In genomic region chr20:44521484-44522481, GRCh38 we compare ENCODE assay signal across 8 cellular contexts. TPM values are rescaled to one million over a fixed set of nuclear protein-coding genes. Genes with fewer than 3 reads are reported as not detected.
A peak's percentile ranks its signal among the peaks of the same experiment; 100 is the strongest.
DNase-seq lines count a peak whose midpoint lies in the region; ATAC-seq and FAIRE-seq lines count a peak whose summit lies in the region.

TSS of gene SERINC3 (minus strand) at chr20:44522070. CDS start at chr20:44521951, 119 bp downstream.

- H4K20me1 ChIP-seq in Karpas-422 (ENCODE audit: insufficient read depth, low read depth, low read length): peaks cover 8% of the 10 kb centered on the region

- DNase-seq in DMS79 treated with DMSO at 0.1 percent for 48 hours (lab: John Stamatoyannopoulos, UW): peak; percentile 58
- DNase-seq in Karpas-422: peak; percentile 97
- DNase-seq in RCC 7860 (ENCODE audit: low spot score): peak; percentile 80
- DNase-seq in activated T-cell treated with anti-CD3 and anti-CD28 coated beads, Interleukin-2, amount 50 U/mL, for 72 hours: peak; percentile 97 to 99
- peak; percentile 90 to 94 for DNase-seq in stimulated activated CD8-positive, alpha-beta memory T cell treated with anti-CD3 and anti-CD28 coated beads, Interleukin-7, amount 100 ng/mL, for 4 hours (ENCODE audit: low read depth in 2 of 2)

- H3K9ac ChIP-seq in Karpas-422 (ENCODE audit: low read length): peak within 1 kb of the TSS; percentile 91

- peaks cover 0 to 2% of the 10 kb centered on the region in 2 donors for H3K36me3 Mint-ChIP-seq in activated T-cell treated with anti-CD3 and anti-CD28 coated beads, Interleukin-2, amount 50 U/mL, for 72 hours (ENCODE audit: insufficient read depth in 2 of 2)

- peak; percentile 86 for FAIRE-seq in RCC 7860 (lab: Jason Lieb, UNC)

- no peaks in the 10 kb centered on the region for H3K27me3 ChIP-seq in Karpas-422 (ENCODE audit: low read length)
- no peaks in the 10 kb centered on the region for H3K27me3 ChIP-seq in muscle layer of duodenum (ENCODE audit: low read depth, low read length)

- H2AFZ ChIP-seq in Karpas-422 (ENCODE audit: low read length): peak within 1 kb of the TSS; percentile 45

- no peaks in the 10 kb centered on the region for H3K9me2 ChIP-seq in Karpas-422 (replicated peaks; ENCODE audit: insufficient read depth, low read length)

- H3K27ac ChIP-seq in Karpas-422 (ENCODE audit: low read length) (peak within 1 kb of the TSS; percentile 51; the same call in 1 of the 2 replicates), muscle layer of duodenum (ENCODE audit: low read length) (peak within 1 kb of the TSS; percentile 99)

- H3K4me3 ChIP-seq in Karpas-422 (ENCODE audit: low read length) (peak within 1 kb of the TSS; percentile 89), muscle layer of duodenum (ENCODE audit: low read depth in 1 of 2, low read length in 2 of 2) (peak within 1 kb of the TSS; percentile 87 to 97)

- peaks cover 52% of the 10 kb centered on the region for H3K4me1 Mint-ChIP-seq in activated T-cell treated with anti-CD3 and anti-CD28 coated beads, Interleukin-2, amount 50 U/mL, for 72 hours (ENCODE audit: low read depth)

- H3K4me3 Mint-ChIP-seq in activated T-cell treated with anti-CD3 and anti-CD28 coated beads, Interleukin-2, amount 50 U/mL, for 72 hours: peak within 1 kb of the TSS; percentile 86 to 95

- H3K4me1 ChIP-seq in Karpas-422 (ENCODE audit: low read length) (peaks cover 37% of the 10 kb centered on the region), muscle layer of duodenum (ENCODE audit: control insufficient read depth in 1 of 2, insufficient read depth in 2 of 2, low read length in 2 of 2) (peaks cover 16 to 41% of the 10 kb centered on the region in 2 donors)

- H3K9me3 Mint-ChIP-seq in activated T-cell treated with anti-CD3 and anti-CD28 coated beads, Interleukin-2, amount 50 U/mL, for 72 hours: no peaks in the 10 kb centered on the region

- H3K36me3 ChIP-seq in Karpas-422 (ENCODE audit: insufficient read depth, low read length): no peaks in the 10 kb centered on the region; the same call in 1 of the 2 replicates
- H3K36me3 ChIP-seq in muscle layer of duodenum (ENCODE audit: control insufficient read depth in 1 of 2, insufficient read depth in 2 of 2, low read length in 2 of 2): peaks cover 0 to 5% of the 10 kb centered on the region in 2 donors

- ATAC-seq in GM21786 (IDR thresholded peaks at IDR 0.05; ENCODE audit: unreplicated experiment) (peak; percentile 93), esophagus mucosa (peak; percentile 100)
- ATAC-seq in activated T-cell treated with anti-CD3 and anti-CD28 coated beads, Interleukin-2, amount 50 U/mL, for 72 hours (replicated peaks in 1 of 2): peak; percentile 99

- H3K27me3 Mint-ChIP-seq in activated T-cell treated with anti-CD3 and anti-CD28 coated beads, Interleukin-2, amount 50 U/mL, for 72 hours (ENCODE audit: low read depth): no peaks in the 10 kb centered on the region

- H3K9me3 ChIP-seq in Karpas-422 (ENCODE audit: low read length) (no peaks in the 10 kb centered on the region), muscle layer of duodenum (ENCODE audit: control insufficient read depth in 1 of 2, low read length in 2 of 2) (no peaks in the 10 kb centered on the region)

- peak within 1 kb of the TSS; percentile 89 for H3K27ac Mint-ChIP-seq in activated T-cell treated with anti-CD3 and anti-CD28 coated beads, Interleukin-2, amount 50 U/mL, for 72 hours

- peaks cover 51% of the 10 kb centered on the region for H3K79me2 ChIP-seq in Karpas-422 (ENCODE audit: low read length)

- peak within 1 kb of the TSS; percentile 96 for H3K4me2 ChIP-seq in Karpas-422 (ENCODE audit: low read depth, low read length, poor library complexity, severe bottlenecking)

RNA-seq across cellular contexts. Expression of gene SERINC3, which starts in this region (rescaled TPM):
- 63.2 and 84.8 TPM in 2 replicates for total RNA-seq in Karpas-422 (2014; rRNA removed; shearing (Covaris generic); ENCODE audit: low replicate concordance)
- total RNA-seq in activated T-cell treated with anti-CD3 and anti-CD28 coated beads, Interleukin-2, amount 50 U/mL, for 72 hours: 10 to 100 TPM; 85.6 to 100.0 TPM
- 64.9 TPM for total RNA-seq in esophagus mucosa

Comparison
In these comparisons a context has a peak if more than half of its experiments do, and no peak if none do; other contexts are left out.
1. Peak in every context shown above with its lines: DNase-seq, ATAC-seq, H3K4me3 ChIP-seq and H3K27ac ChIP-seq.